ENCODE assay signal across 11 cellular contexts in the genomic region with DNA sequence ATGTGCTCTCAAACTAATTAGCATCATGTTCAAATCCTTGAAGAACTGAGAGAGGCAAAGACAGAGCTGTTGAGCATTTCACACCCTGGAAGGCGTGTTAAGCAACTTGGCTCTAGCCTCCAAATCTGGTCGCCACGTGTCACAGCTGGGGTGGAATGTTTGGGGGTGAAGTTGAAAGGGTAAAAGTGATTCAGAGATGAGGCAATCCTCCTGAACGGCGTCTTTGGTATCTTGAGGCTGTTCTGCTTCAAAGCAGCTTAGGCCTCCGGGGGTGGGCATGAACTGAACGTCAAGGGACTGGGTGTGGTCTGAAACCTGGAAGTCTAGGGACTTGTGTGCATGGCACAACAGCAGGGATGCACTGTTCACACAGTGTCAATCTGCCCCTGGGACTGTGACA.
A peak's percentile ranks its signal among the peaks of the same experiment; 100 is the strongest.
DNase-seq lines count a peak whose midpoint lies in the region; ATAC-seq and TF ChIP-seq lines count a peak whose summit lies in the region.
"Had no signal": no experiment of that assay in that cellular context is flagged by ENCODE, and none has a peak within 500 bp of the region (broad histone marks: within the 10 kb centered on the region; RNA-seq: fewer than 3 reads in every experiment).

No MANE protein-coding gene starts in this region.

- no peak overlapping the region for H2AFZ ChIP-seq in MM.1S (ENCODE audit: low read length)

- no peaks in the 10 kb centered on the region for H4K20me1 ChIP-seq in MM.1S (ENCODE audit: insufficient read depth, low read length)

- H3K79me2 ChIP-seq in MM.1S (ENCODE audit: low read length): peaks cover 97% of the 10 kb centered on the region

- H3K27me3 ChIP-seq in foreskin keratinocyte: no peaks in the 10 kb centered on the region
- no peaks in the 10 kb centered on the region for H3K27me3 ChIP-seq in MM.1S (replicated peaks; ENCODE audit: insufficient read depth, low read length)

- ATAC-seq in foreskin keratinocyte: peak; percentile 38
- no peak for ATAC-seq in GM18520 (IDR thresholded peaks at IDR 0.05; ENCODE audit: unreplicated experiment)

- no peaks in the 10 kb centered on the region for H3K9me2 ChIP-seq in MM.1S (replicated peaks; ENCODE audit: insufficient read depth, low read length)

- no peak overlapping the region for H3K9ac ChIP-seq in MM.1S (ENCODE audit: low read length)

- peak overlapping the region; percentile 79 for H3K27ac ChIP-seq in foreskin keratinocyte
- no peak overlapping the region for H3K27ac ChIP-seq in MM.1S (ENCODE audit: low read length)

- H3K9me3 ChIP-seq in MM.1S (replicated peaks; ENCODE audit: insufficient read depth, low read length): no peaks in the 10 kb centered on the region

- DNase-seq in GM04503 (ENCODE audit: low read depth) (peak; percentile 75), SIG-M5 (lab: John Stamatoyannopoulos, UW) (peak; percentile 57), foreskin keratinocyte (peak; percentile 77 to 80), skeletal muscle cell (ENCODE audit: low read depth) (peak; percentile 73), HT-29 (ENCODE audit: low spot score) (no peak), MM.1S (no peak)
- no peak for DNase-seq in effector CD4-positive, alpha-beta T cell
- DNase-seq: activated effector memory CD4-positive, alpha-beta T cell treated with Interleukin-2 at 50 U/mL for 16 hours; Kasumi-1; stimulated activated CD4-positive, alpha-beta T cell treated with anti-CD3 and anti-CD28 coated beads, Interleukin-2, amount 100 ng/mL, for 24 hours had no signal

- H3K4me1 ChIP-seq in foreskin keratinocyte: peaks cover 51% of the 10 kb centered on the region
- H3K4me1 ChIP-seq in MM.1S (ENCODE audit: low read length): peaks cover 17% of the 10 kb centered on the region

- no peak overlapping the region for H3K4me3 ChIP-seq in skeletal muscle cell (ENCODE audit: low read depth, low read length)
- H3K4me3 ChIP-seq in MM.1S (ENCODE audit: low read length): no peak overlapping the region

- peaks cover 11% of the 10 kb centered on the region; the same call in 1 of the 2 replicates for H3F3A ChIP-seq in MM.1S (ENCODE audit: insufficient read depth, low read length)

- TF ChIP-seq CTCF in foreskin keratinocyte (conservative IDR thresholded peaks at IDR 0.05) (no peak), MM.1S (IDR thresholded peaks at IDR 0.05; ENCODE audit: low read length) (no peak)

- H3K36me3 ChIP-seq in MM.1S (replicated peaks; ENCODE audit: insufficient read depth, low read length): peaks cover 50% of the 10 kb centered on the region

- H3K4me2 ChIP-seq in MM.1S (ENCODE audit: low read depth, low read length): no peak overlapping the region

Comparison
In these comparisons a context has a peak if more than half of its experiments do, and no peak if none do; other contexts are left out.
1. DNase-seq: peak in GM04503 (single experiment), SIG-M5 (single experiment), foreskin keratinocyte (2 of 2) and skeletal muscle cell (single experiment); none in effector CD4-positive, alpha-beta T cell (single experiment), HT-29 (single experiment) and MM.1S (single experiment).